31 cellular contexts compared by ENCODE assay signal in genomic region chr21:38511198-38511597, GRCh38.
"Had no signal": no experiment of that assay in that cellular context is flagged by ENCODE, and none has a peak within 500 bp of the region (broad histone marks: within the 10 kb centered on the region; RNA-seq: fewer than 3 reads in every experiment).

No MANE protein-coding gene starts in this region.

- H3K27me3 ChIP-seq: MG63 had no signal

- DNase-seq: Karpas-422, Kasumi-1, MG63, MM.1S, NCI-H1048, NCI-H1092, NCI-H1105, NCI-H1105 treated with DMSO at 0.1 percent for 48 hours, NCI-H1417 treated with DMSO at 0.1 percent for 48 hours, NCI-H1436, NCI-H1436 treated with DMSO at 0.1 percent for 48 hours, NCI-H146, NCI-H1694, NCI-H1694 treated with DMSO at 0.1 percent for 48 hours, NCI-H187, NCI-H187 treated with DMSO at 0.1 percent for 48 hours, NCI-H1930, NCI-H2029, NCI-H2029 treated with DMSO at 0.1 percent for 48 hours, NCI-H2081, NCI-H2081 treated with DMSO at 0.1 percent for 48 hours, NCI-H2107, NCI-H2171, NCI-H2171 treated with DMSO at 0.1 percent for 48 hours, NCI-H2227 treated with DMSO at 0.1 percent for 48 hours, NCI-H226, NCI-H345, NCI-H446, NCI-H446 treated with DMSO at 0.1 percent for 48 hours, NCI-H510A had no signal

- H3K4me3 ChIP-seq: MG63 had no signal

- H3K27ac ChIP-seq: KMS-11 had no signal

- H3K9ac ChIP-seq: KMS-11 had no signal

- H3K9me3 ChIP-seq: MG63 had no signal

- H3K4me2 ChIP-seq: KMS-11 had no signal

- H3K36me3 ChIP-seq: MG63 had no signal
